In the genomic region with DNA sequence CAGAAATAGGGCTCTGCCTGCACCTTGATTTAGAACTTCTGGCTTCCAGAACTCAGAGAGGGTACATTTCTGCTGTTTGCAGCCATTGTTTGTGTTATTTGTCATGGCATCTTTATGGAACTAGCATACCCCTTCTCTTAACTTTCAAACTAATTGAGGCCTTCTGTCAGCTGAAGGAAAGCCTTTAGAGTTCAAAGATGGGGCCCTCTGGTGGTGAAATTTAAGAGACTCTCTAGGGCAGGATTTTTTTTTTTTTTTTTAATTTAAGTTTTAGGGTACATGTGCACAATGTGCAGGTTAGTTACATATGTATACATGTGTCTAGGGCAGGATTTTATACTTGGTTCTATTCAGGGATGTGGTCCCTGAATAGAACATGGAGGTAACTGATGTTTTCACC, we compare ENCODE assay signal across 9 cellular contexts.
DNase-seq lines count a peak whose midpoint lies in the region; ATAC-seq and TF ChIP-seq lines count a peak whose summit lies in the region.
"Had no signal": no experiment of that assay in that cellular context is flagged by ENCODE, and none has a peak within 500 bp of the region (broad histone marks: within the 10 kb centered on the region; RNA-seq: fewer than 3 reads in every experiment).

No MANE protein-coding gene starts in this region.

- no peaks in the 10 kb centered on the region for H3K36me3 ChIP-seq in ascending aorta

- peak; percentile 46 for TF ChIP-seq CTCF in astrocyte of the cerebellum (IDR thresholded peaks at IDR 0.05; ENCODE audit: low read depth, low read length, missing control alignments)
- TF ChIP-seq CTCF in progenitor cell of endocrine pancreas (IDR thresholded peaks at IDR 0.05; ENCODE audit: unreplicated experiment): peak; percentile 54
- peak in 1 of 3 experiments; percentile 15 for TF ChIP-seq CTCF in ascending aorta (IDR thresholded peaks at IDR 0.05)

- intact Hi-C loops in ascending aorta (cut with DNase I): no loop called here

- H3K4me1 ChIP-seq in ascending aorta: no peaks in the 10 kb centered on the region

- H3K27ac Mint-ChIP-seq in progenitor cell of endocrine pancreas: no peak overlapping the region
- H3K27ac Mint-ChIP-seq: IgD-negative memory B cell had no signal

- H3K36me3 Mint-ChIP-seq in progenitor cell of endocrine pancreas (ENCODE audit: insufficient read depth): no peaks in the 10 kb centered on the region
- H3K36me3 Mint-ChIP-seq: IgD-negative memory B cell had no signal

- no peak overlapping the region for H3K27ac ChIP-seq in ascending aorta

- no peaks in the 10 kb centered on the region for H3K27me3 Mint-ChIP-seq in progenitor cell of endocrine pancreas
- H3K27me3 Mint-ChIP-seq: IgD-negative memory B cell had no signal

- no peak overlapping the region for H3K4me3 Mint-ChIP-seq in progenitor cell of endocrine pancreas (ENCODE audit: low read depth)
- H3K4me3 Mint-ChIP-seq: IgD-negative memory B cell had no signal

- no peak for ATAC-seq in HG02981 (IDR thresholded peaks at IDR 0.05; ENCODE audit: unreplicated experiment)

- H3K9me3 Mint-ChIP-seq in progenitor cell of endocrine pancreas (ENCODE audit: low read depth): no peaks in the 10 kb centered on the region
- H3K9me3 Mint-ChIP-seq: IgD-negative memory B cell had no signal

- H3K4me3 ChIP-seq in astrocyte of the cerebellum (ENCODE audit: low read depth, low read length): no peak overlapping the region
- no peak overlapping the region for H3K4me3 ChIP-seq in ascending aorta

- no peaks in the 10 kb centered on the region for H3K27me3 ChIP-seq in ascending aorta

- peaks cover 32% of the 10 kb centered on the region for H3K4me1 Mint-ChIP-seq in progenitor cell of endocrine pancreas (ENCODE audit: low read depth)

- DNase-seq in NCI-H2171 treated with DMSO at 0.1 percent for 48 hours (lab: John Stamatoyannopoulos, UW): peak; percentile 21
- no peak for DNase-seq in NCI-H2171 (lab: John Stamatoyannopoulos, UW)
- DNase-seq in KBM-7: peak; percentile 18
- DNase-seq in astrocyte of the cerebellum (ENCODE audit: low read depth): peak; percentile 11
- DNase-seq in progenitor cell of endocrine pancreas (ENCODE audit: low spot score, unreplicated experiment): no peak
- DNase-seq in ascending aorta (ENCODE audit: low spot score in 2 of 2): no peak
- DNase-seq in NCI-H2029 treated with DMSO at 0.1 percent for 48 hours (lab: John Stamatoyannopoulos, UW): no peak

- no peaks in the 10 kb centered on the region for H3K9me3 ChIP-seq in ascending aorta

- in situ Hi-C loops in KBM-7 (cut with MboI; ENCODE audit: low pct_unique_long_range_greater_than_20kb, low sequenced_read_pairs) (no loop called here), astrocyte of the cerebellum (cut with HindIII; ENCODE audit: low sequenced_read_pairs) (no loop called here)

Comparison
In these comparisons a context has a peak if more than half of its experiments do, and no peak if none do; other contexts are left out.
1. DNase-seq: peak in NCI-H2171 treated with DMSO at 0.1 percent for 48 hours (single experiment), KBM-7 (single experiment) and astrocyte of the cerebellum (single experiment); none in NCI-H2171 (single experiment), progenitor cell of endocrine pancreas (single experiment), ascending aorta (0 of 2) and NCI-H2029 treated with DMSO at 0.1 percent for 48 hours (single experiment).